8 cellular contexts compared by ENCODE assay signal in the genomic region with DNA sequence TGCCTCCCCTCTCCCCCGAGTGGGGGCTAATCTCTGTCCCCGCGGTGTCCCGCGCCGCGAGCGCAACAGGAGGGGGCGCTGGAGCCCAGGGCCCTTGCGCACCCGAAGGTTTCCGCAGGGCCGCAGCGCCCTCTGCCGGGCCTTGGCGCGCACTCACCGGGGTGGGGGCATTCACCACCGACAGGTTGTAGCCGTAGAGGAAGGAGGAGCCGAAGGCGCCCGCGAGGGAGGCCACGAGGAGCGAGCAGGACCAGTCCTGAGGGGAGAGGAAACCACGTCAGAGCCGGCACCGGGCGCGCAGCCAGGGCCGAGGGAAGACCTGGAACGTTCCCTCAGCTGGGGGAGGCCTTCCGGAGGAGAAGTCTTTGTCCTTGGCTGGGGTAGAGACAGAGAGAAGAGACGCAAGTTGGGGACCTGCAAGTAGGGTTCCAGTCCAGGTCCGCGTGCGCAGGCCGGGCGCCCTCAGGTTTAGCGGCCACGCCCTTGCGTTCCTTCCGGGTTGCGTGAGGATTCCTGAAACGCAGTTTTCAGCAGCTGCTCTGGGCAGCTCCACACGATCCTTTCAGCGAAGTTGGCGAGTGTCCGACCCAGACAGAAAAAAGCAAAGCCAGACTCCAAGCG. TPM values are rescaled to one million over a fixed set of nuclear protein-coding genes. Genes with fewer than 3 reads are reported as not detected.
DNase-seq lines count a peak whose midpoint lies in the region; ATAC-seq and TF ChIP-seq lines count a peak whose summit lies in the region.

No MANE protein-coding gene starts in this region.

- no peaks in the 10 kb centered on the region for H3K36me3 Mint-ChIP-seq in CD4-positive, alpha-beta memory T cell

- POLR2A ChIA-PET in CD4-positive, alpha-beta memory T cell (lab: Charles Lee; ENCODE audit: partially characterized antibody): interaction anchor here (0.8 to 1.9 kb wide), 4 partner anchors 77 to 327 kb away, joined by 4 to 24 read pairs (median 12); a partner anchor contains a TSS

- CTCF ChIA-PET in CD4-positive, alpha-beta memory T cell (lab: Charles Lee; ENCODE audit: partially characterized antibody): interaction anchor here (0.7 to 1.9 kb wide), 11 partner anchors 8 to 530 kb away, joined by 3 to 9 read pairs (median 4); no protein-coding TSS in a partner anchor

- H3K27me3 ChIP-seq in CD4-positive, alpha-beta memory T cell (ENCODE audit: insufficient read depth, low read length): no peaks in the 10 kb centered on the region

- H3K4me3 ChIP-seq in CD4-positive, alpha-beta memory T cell (ENCODE audit: low read length in 2 of 2): peak overlapping the region; percentile 46 to 66
- H3K4me3 ChIP-seq in epithelial cell of proximal tubule (ENCODE audit: low read depth, low read length) (peak overlapping the region; percentile 79), mucosa of descending colon (no peak overlapping the region)

- ATAC-seq in GM19395 (IDR thresholded peaks at IDR 0.05; ENCODE audit: unreplicated experiment) (peak; percentile 95), HG03565 (IDR thresholded peaks at IDR 0.05; ENCODE audit: unreplicated experiment) (peak; percentile 96), mucosa of descending colon (peak; percentile 98)

- H3K4me1 ChIP-seq in CD4-positive, alpha-beta memory T cell (ENCODE audit: insufficient read depth, low read length): peaks cover 14% of the 10 kb centered on the region
- no peaks in the 10 kb centered on the region for H3K4me1 ChIP-seq in mucosa of descending colon (ENCODE audit: low read depth)

- H3K27ac Mint-ChIP-seq in CD4-positive, alpha-beta memory T cell: peak overlapping the region; percentile 93 to 98 (median 97)

- H3K9me3 ChIP-seq in CD4-positive, alpha-beta memory T cell (ENCODE audit: control insufficient read depth in 1 of 2, low read length in 2 of 2): no peaks in the 10 kb centered on the region
- H3K9me3 ChIP-seq in mucosa of descending colon: no peaks in the 10 kb centered on the region

- peaks cover 3 to 18% (median 11%) of the 10 kb centered on the region in 4 donors for H3K4me1 Mint-ChIP-seq in CD4-positive, alpha-beta memory T cell

- H3K27ac ChIP-seq in CD4-positive, alpha-beta memory T cell (ENCODE audit: low read depth, low read length): peak overlapping the region; percentile 54

- H3K4me3 Mint-ChIP-seq in CD4-positive, alpha-beta memory T cell: peak overlapping the region; percentile 87 to 94 (median 91)

- no peaks in the 10 kb centered on the region for H3K9me3 Mint-ChIP-seq in CD4-positive, alpha-beta memory T cell

- peaks cover 0 to 3% of the 10 kb centered on the region in 2 donors for H3K27me3 Mint-ChIP-seq in CD4-positive, alpha-beta memory T cell

- intact Hi-C loops in CD4-positive, alpha-beta memory T cell (cut with micrococcal nuclease): loop anchor here (1.0 to 10.0 kb wide), 10 partner anchors 78 to 864 kb away; a partner anchor contains a TSS
- intact Hi-C loops in mucosa of descending colon (cut with DNase I, micrococcal nuclease): loop anchor here in 1 of 2 donors (10.0 kb wide), 1 partner anchor 254 kb away; no protein-coding TSS in a partner anchor

- peak; percentile 91 to 96 (median 94) for DNase-seq in CD4-positive, alpha-beta memory T cell
- peak; percentile 96 for DNase-seq in NOMO-1 treated with dmso at 0.1 percent for 144 hours (lab: John Stamatoyannopoulos, UW; ENCODE audit: unreplicated experiment)
- peak; percentile 89 for DNase-seq in activated T-cell treated with anti-CD3 and anti-CD28 coated beads for 48 hours (ENCODE audit: low read depth)
- no peak for DNase-seq in epithelial cell of proximal tubule (ENCODE audit: low read depth)
- DNase-seq in mucosa of descending colon: peak; percentile 97 to 98 (median 98)
- DNase-seq in stimulated activated CD8-positive, alpha-beta memory T cell treated with anti-CD3 and anti-CD28 coated beads, Interleukin-4, amount 100 ng/mL, for 1 hour (ENCODE audit: low read depth in 2 of 2, low spot score in 1 of 2): peak; percentile 71 to 76

- peak; percentile 99 for TF ChIP-seq CTCF in epithelial cell of proximal tubule (conservative IDR thresholded peaks at IDR 0.05; ENCODE audit: low read depth, low read length)
- TF ChIP-seq CTCF in mucosa of descending colon (IDR thresholded peaks at IDR 0.05): peak; percentile 99

- no peaks in the 10 kb centered on the region for H3K36me3 ChIP-seq in CD4-positive, alpha-beta memory T cell (ENCODE audit: insufficient read depth, low read length)
- no peaks in the 10 kb centered on the region for H3K36me3 ChIP-seq in mucosa of descending colon (ENCODE audit: low read depth)

RNA-seq across cellular contexts. Expression of a gene that starts 2.4 kb away (rescaled TPM):
- total RNA-seq in CD4-positive, alpha-beta memory T cell: 1 to 10 TPM; 2.0 to 2.4 TPM
- 1 to 10 TPM in 1 of 2 donors, under 1 TPM in 1; 0.43 to 1.4 TPM for polyA plus RNA-seq in CD4-positive, alpha-beta memory T cell
- 0.80 and 2.0 TPM in 2 replicates for total RNA-seq in epithelial cell of proximal tubule
- total RNA-seq in mucosa of descending colon: 1 to 10 TPM; 4.8 to 8.9 (median 8.1) TPM
